In genomic region chr6:83859410-83860346, GRCh38 we compare ENCODE assay signal across 1 cellular context.
A peak's percentile ranks its signal among the peaks of the same experiment; 100 is the strongest.
TF ChIP-seq lines count a peak whose summit lies in the region.

TSS of gene CYB5R4 (plus strand) at chr6:83859689. CDS start at chr6:83859783, 94 bp downstream.

TF ChIP-seq in GM12878, 131 proteins besides CTCF, POLR2A, EP300 and RAD21 (continued from another document):
- TF ChIP-seq PKNOX1 (IDR thresholded peaks at IDR 0.05) (peak; percentile 66; the same call in 1 of the 2 replicates), IKZF2 (IDR thresholded peaks at IDR 0.05) (peak; percentile 52 to 55; a peak in 3 of 4 replicates), ZZZ3 (IDR thresholded peaks at IDR 0.05; ENCODE audit: control insufficient read depth, insufficient read length, low read depth) (no peak), BCL11A (IDR thresholded peaks at IDR 0.05; ENCODE audit: low read depth, low read length) (no peak), ZSCAN29 (IDR thresholded peaks at IDR 0.05) (peak; percentile 5; the same call in 1 of the 2 replicates), RBBP5 (conservative IDR thresholded peaks at IDR 0.05) (no peak), NR2C1 (IDR thresholded peaks at IDR 0.05) (peak; percentile 91), NRF1 (conservative IDR thresholded peaks at IDR 0.05; ENCODE audit: low read depth, low read length) (peak; percentile 74), TCF3 (IDR thresholded peaks at IDR 0.05; ENCODE audit: borderline replicate concordance, insufficient read depth, low read depth, low read length) (0 out of 2 replicates have a peak, but pooled peaks have one; percentile 42)
